2 cellular contexts compared by ENCODE assay signal in the genomic region with DNA sequence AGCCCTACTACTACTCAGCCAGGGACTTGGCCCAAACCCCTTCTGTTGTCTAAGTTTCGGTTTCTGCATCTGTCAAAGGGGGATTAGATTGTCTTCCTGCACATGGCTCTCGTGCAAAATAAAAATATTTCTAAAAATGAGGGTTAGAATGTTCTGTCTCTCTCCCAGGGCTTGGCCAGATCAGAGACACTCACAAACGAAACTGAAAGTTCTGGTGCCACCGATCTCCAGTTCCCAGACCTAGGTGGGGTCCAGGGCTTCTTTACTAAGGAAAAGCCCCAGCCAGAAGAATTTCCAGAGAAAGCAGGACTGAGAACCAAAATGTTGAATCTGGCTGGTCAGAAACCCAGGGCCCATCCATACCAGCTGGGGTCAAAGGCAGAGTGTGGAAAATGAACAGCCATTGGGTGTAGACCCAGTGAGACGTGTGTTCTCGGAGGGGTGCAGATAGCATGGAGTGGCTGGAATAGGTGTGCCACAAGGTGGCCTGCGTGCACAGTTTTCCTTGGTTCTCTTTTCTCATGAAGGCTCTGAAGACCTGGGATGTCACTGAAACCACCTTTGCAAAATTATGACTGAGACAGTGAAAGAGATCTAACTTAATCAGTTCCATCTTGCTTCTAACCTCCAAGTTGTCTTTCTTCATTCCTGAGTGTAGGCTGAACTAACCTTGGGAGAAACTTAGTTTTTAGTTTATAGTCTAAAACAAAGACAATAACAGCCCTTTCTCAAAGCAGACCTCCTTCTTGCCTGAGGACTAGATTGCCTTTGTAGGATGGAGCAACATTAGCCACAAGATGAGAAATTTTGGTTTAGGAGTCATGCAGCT.
TF ChIP-seq lines count a peak whose summit lies in the region.

No MANE protein-coding gene starts in this region.

TF ChIP-seq in SK-N-SH, 30 proteins besides CTCF, POLR2A, EP300 and RAD21 (continued from another document):
- TF ChIP-seq, protein P1, sequence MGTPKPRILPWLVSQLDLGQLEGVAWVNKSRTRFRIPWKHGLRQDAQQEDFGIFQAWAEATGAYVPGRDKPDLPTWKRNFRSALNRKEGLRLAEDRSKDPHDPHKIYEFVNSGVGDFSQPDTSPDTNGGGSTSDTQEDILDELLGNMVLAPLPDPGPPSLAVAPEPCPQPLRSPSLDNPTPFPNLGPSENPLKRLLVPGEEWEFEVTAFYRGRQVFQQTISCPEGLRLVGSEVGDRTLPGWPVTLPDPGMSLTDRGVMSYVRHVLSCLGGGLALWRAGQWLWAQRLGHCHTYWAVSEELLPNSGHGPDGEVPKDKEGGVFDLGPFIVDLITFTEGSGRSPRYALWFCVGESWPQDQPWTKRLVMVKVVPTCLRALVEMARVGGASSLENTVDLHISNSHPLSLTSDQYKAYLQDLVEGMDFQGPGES (IDR thresholded peaks at IDR 0.05; ENCODE audit: low read depth, low read length), result no peak
- TF ChIP-seq, protein P2, sequence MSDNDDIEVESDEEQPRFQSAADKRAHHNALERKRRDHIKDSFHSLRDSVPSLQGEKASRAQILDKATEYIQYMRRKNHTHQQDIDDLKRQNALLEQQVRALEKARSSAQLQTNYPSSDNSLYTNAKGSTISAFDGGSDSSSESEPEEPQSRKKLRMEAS (IDR thresholded peaks at IDR 0.05; ENCODE audit: low read depth), result no peak
- TF ChIP-seq, protein P3, sequence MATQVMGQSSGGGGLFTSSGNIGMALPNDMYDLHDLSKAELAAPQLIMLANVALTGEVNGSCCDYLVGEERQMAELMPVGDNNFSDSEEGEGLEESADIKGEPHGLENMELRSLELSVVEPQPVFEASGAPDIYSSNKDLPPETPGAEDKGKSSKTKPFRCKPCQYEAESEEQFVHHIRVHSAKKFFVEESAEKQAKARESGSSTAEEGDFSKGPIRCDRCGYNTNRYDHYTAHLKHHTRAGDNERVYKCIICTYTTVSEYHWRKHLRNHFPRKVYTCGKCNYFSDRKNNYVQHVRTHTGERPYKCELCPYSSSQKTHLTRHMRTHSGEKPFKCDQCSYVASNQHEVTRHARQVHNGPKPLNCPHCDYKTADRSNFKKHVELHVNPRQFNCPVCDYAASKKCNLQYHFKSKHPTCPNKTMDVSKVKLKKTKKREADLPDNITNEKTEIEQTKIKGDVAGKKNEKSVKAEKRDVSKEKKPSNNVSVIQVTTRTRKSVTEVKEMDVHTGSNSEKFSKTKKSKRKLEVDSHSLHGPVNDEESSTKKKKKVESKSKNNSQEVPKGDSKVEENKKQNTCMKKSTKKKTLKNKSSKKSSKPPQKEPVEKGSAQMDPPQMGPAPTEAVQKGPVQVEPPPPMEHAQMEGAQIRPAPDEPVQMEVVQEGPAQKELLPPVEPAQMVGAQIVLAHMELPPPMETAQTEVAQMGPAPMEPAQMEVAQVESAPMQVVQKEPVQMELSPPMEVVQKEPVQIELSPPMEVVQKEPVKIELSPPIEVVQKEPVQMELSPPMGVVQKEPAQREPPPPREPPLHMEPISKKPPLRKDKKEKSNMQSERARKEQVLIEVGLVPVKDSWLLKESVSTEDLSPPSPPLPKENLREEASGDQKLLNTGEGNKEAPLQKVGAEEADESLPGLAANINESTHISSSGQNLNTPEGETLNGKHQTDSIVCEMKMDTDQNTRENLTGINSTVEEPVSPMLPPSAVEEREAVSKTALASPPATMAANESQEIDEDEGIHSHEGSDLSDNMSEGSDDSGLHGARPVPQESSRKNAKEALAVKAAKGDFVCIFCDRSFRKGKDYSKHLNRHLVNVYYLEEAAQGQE (IDR thresholded peaks at IDR 0.05; ENCODE audit: low read depth, low read length), result no peak
- TF ChIP-seq, protein P4, sequence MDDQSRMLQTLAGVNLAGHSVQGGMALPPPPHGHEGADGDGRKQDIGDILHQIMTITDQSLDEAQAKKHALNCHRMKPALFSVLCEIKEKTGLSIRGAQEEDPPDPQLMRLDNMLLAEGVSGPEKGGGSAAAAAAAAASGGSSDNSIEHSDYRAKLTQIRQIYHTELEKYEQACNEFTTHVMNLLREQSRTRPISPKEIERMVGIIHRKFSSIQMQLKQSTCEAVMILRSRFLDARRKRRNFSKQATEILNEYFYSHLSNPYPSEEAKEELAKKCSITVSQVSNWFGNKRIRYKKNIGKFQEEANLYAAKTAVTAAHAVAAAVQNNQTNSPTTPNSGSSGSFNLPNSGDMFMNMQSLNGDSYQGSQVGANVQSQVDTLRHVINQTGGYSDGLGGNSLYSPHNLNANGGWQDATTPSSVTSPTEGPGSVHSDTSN (IDR thresholded peaks at IDR 0.05), result no peak
- no peak for TF ChIP-seq FOXM1 (IDR thresholded peaks at IDR 0.05; ENCODE audit: low read depth)

TF ChIP-seq in SK-N-SH treated with all-trans-retinoic acid at 6 μM for 48 hours, 23 proteins besides CTCF, POLR2A, EP300 and RAD21 (continued from another document):
- TF ChIP-seq, protein P5, sequence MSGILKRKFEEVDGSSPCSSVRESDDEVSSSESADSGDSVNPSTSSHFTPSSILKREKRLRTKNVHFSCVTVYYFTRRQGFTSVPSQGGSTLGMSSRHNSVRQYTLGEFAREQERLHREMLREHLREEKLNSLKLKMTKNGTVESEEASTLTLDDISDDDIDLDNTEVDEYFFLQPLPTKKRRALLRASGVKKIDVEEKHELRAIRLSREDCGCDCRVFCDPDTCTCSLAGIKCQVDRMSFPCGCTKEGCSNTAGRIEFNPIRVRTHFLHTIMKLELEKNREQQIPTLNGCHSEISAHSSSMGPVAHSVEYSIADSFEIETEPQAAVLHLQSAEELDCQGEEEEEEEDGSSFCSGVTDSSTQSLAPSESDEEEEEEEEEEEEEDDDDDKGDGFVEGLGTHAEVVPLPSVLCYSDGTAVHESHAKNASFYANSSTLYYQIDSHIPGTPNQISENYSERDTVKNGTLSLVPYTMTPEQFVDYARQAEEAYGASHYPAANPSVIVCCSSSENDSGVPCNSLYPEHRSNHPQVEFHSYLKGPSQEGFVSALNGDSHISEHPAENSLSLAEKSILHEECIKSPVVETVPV (CRISPR knock-in tag; IDR thresholded peaks at IDR 0.05), result no peak
- TF ChIP-seq GLIS3 (CRISPR knock-in tag; IDR thresholded peaks at IDR 0.05) (no peak), CSDC2 (CRISPR knock-in tag; IDR thresholded peaks at IDR 0.05) (no peak), ZC3H10 (CRISPR knock-in tag; IDR thresholded peaks at IDR 0.05) (no peak), SNAI2 (CRISPR knock-in tag; IDR thresholded peaks at IDR 0.05) (no peak), ESRRG (CRISPR knock-in tag; IDR thresholded peaks at IDR 0.05) (no peak)
- TF ChIP-seq, protein P6, sequence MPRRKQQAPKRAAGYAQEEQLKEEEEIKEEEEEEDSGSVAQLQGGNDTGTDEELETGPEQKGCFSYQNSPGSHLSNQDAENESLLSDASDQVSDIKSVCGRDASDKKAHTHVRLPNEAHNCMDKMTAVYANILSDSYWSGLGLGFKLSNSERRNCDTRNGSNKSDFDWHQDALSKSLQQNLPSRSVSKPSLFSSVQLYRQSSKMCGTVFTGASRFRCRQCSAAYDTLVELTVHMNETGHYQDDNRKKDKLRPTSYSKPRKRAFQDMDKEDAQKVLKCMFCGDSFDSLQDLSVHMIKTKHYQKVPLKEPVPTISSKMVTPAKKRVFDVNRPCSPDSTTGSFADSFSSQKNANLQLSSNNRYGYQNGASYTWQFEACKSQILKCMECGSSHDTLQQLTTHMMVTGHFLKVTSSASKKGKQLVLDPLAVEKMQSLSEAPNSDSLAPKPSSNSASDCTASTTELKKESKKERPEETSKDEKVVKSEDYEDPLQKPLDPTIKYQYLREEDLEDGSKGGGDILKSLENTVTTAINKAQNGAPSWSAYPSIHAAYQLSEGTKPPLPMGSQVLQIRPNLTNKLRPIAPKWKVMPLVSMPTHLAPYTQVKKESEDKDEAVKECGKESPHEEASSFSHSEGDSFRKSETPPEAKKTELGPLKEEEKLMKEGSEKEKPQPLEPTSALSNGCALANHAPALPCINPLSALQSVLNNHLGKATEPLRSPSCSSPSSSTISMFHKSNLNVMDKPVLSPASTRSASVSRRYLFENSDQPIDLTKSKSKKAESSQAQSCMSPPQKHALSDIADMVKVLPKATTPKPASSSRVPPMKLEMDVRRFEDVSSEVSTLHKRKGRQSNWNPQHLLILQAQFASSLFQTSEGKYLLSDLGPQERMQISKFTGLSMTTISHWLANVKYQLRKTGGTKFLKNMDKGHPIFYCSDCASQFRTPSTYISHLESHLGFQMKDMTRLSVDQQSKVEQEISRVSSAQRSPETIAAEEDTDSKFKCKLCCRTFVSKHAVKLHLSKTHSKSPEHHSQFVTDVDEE (CRISPR knock-in tag; IDR thresholded peaks at IDR 0.05), result no peak
- TF ChIP-seq, protein P7, sequence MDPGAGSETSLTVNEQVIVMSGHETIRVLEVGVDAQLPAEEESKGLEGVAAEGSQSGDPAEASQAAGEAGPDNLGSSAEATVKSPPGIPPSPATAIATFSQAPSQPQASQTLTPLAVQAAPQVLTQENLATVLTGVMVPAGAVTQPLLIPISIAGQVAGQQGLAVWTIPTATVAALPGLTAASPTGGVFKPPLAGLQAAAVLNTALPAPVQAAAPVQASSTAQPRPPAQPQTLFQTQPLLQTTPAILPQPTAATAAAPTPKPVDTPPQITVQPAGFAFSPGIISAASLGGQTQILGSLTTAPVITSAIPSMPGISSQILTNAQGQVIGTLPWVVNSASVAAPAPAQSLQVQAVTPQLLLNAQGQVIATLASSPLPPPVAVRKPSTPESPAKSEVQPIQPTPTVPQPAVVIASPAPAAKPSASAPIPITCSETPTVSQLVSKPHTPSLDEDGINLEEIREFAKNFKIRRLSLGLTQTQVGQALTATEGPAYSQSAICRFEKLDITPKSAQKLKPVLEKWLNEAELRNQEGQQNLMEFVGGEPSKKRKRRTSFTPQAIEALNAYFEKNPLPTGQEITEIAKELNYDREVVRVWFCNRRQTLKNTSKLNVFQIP (CRISPR knock-in tag; IDR thresholded peaks at IDR 0.05; ENCODE audit: borderline replicate concordance, low read depth), result no peak
